In the genomic region with DNA sequence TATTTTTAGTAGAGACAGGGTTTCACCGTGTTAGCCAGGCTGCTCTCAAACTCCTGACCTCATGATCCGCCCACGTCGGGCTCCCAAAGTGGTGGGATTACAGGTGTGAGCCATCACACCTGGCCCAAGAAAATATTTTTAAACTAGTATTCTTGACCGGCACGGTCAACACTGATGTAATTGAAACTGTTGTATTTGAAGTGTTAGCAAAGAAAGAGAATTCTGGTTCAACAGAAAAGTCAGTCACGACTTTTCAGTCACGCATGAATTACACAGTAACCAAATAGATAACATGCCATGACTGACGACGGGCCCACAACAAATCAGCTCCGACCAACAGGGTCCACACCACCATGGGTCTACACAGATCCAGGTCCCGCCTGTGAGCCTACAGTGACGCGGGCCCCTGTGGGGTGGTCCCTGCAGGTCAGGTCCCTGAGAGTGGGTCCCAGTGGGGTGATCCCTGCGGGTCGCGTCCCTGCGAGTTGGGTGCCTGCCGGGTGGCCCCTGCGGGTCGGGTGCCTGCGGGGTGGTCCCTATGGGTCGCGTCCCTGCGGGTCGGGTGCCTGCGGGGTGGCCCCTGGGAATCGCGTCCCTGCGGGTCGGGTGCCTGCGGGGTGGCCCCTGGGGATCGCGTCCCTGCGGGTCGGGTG, we compare ENCODE assay signal across 8 cellular contexts. TPM values are rescaled to one million over a fixed set of nuclear protein-coding genes. Genes with fewer than 3 reads are reported as not detected.
DNase-seq lines count a peak whose midpoint lies in the region; ATAC-seq and TF ChIP-seq lines count a peak whose summit lies in the region.

No MANE protein-coding gene starts in this region.

- no peaks in the 10 kb centered on the region for H3K27me3 ChIP-seq in lung (ENCODE audit: control insufficient read depth, insufficient read depth)
- no peaks in the 10 kb centered on the region for H3K27me3 ChIP-seq in transverse colon

- WGBS in lung, 2 donors, result 13 to 26% methylated on average over 24 to 36 of the region's 36 CpGs
- 23 to 40% methylated on average over 4 to 17 of the region's 36 CpGs for WGBS in transverse colon (ENCODE audit: low coverage in 1 of 2), 2 donors

- H3K36me3 ChIP-seq in lung (ENCODE audit: control insufficient read depth in 2 of 2, insufficient read depth in 2 of 2, low read length in 2 of 2), result no peaks in the 10 kb centered on the region
- H3K36me3 ChIP-seq in transverse colon, result no peaks in the 10 kb centered on the region

- ATAC-seq in lung (ENCODE audit: insufficient read depth, low FRiP score) (no peak), HG03432 (IDR thresholded peaks at IDR 0.05; ENCODE audit: unreplicated experiment) (no peak)

- no peaks in the 10 kb centered on the region for H3K27me3 Mint-ChIP-seq in chondrocyte (ENCODE audit: low read depth)

- H3K27ac Mint-ChIP-seq in chondrocyte (ENCODE audit: unreplicated experiment), result peak overlapping the region; percentile 92

- H3K4me3 ChIP-seq in lung (peak overlapping the region; percentile 97), transverse colon (peak overlapping the region; percentile 78 to 97 (median 94))

- DNase-seq in NCI-H82 (lab: John Stamatoyannopoulos, UW), result peak; percentile 42
- DNase-seq in NCI-H82 treated with DMSO at 0.1 percent for 48 hours (lab: John Stamatoyannopoulos, UW; ENCODE audit: unreplicated experiment), result no peak
- DNase-seq in RPMI8226, result peak; percentile 15
- DNase-seq in chondrocyte (ENCODE audit: low spot score), result peak; percentile 83
- DNase-seq in lung (ENCODE audit: low spot score), result no peak
- DNase-seq in transverse colon, result peak; percentile 27
- no peak for DNase-seq in SHP77 (lab: John Stamatoyannopoulos, UW)

- H3K27ac ChIP-seq in lung (ENCODE audit: low read depth in 1 of 2, low read length in 1 of 2) (peak overlapping the region; percentile 99 to 100), transverse colon (peak overlapping the region; percentile 93 to 100 (median 98))

- no peak for TF ChIP-seq CTCF in chondrocyte (IDR thresholded peaks at IDR 0.05)
- no peak for TF ChIP-seq CTCF in lung (IDR thresholded peaks at IDR 0.05; ENCODE audit: control extremely low read depth, extremely low read depth)
- TF ChIP-seq CTCF in transverse colon (IDR thresholded peaks at IDR 0.05), result no peak

- no peak for TF ChIP-seq POLR2A in transverse colon (IDR thresholded peaks at IDR 0.05)

- no peaks in the 10 kb centered on the region for H3K36me3 Mint-ChIP-seq in chondrocyte (ENCODE audit: low read depth)

- H3K9me3 ChIP-seq in lung (ENCODE audit: control insufficient read depth in 2 of 2, insufficient read depth in 1 of 2, low read length in 1 of 2) (no peaks in the 10 kb centered on the region), transverse colon (no peaks in the 10 kb centered on the region)

- in situ Hi-C loops in transverse colon (cut with MboI; ENCODE audit: low pct_ligation_motif_present in 1 of 4, low pct_unique_long_range_greater_than_20kb in 1 of 4, low sequenced_read_pairs in 3 of 4), result loop anchor here in 1 of 4 donors (25.0 kb wide), 1 partner anchor 89 kb away; the partner anchor contains the start of genes PTK6 and SRMS

- no peaks in the 10 kb centered on the region for H3K9me3 Mint-ChIP-seq in chondrocyte (ENCODE audit: low read depth)

- TF ChIP-seq EP300 in transverse colon (IDR thresholded peaks at IDR 0.05; ENCODE audit: low read depth), result no peak

- peak overlapping the region; percentile 65 for H3K4me3 Mint-ChIP-seq in chondrocyte (ENCODE audit: unreplicated experiment)

- peaks cover 18% of the 10 kb centered on the region for H3K4me1 Mint-ChIP-seq in chondrocyte (ENCODE audit: low read depth)

- H3K4me1 ChIP-seq in lung (ENCODE audit: control insufficient read depth in 2 of 2, insufficient read depth in 2 of 2, low read length in 2 of 2) (peaks cover 0 to 2% of the 10 kb centered on the region in 2 donors), transverse colon (peaks cover 8 to 27% (median 15%) of the 10 kb centered on the region in 4 donors)

- intact Hi-C loops in transverse colon (cut with DNase I; ENCODE audit: low total_unique reads), result no loop called here

RNA-seq across cellular contexts. Expression of gene GMEB2, which starts 1.0 kb away (rescaled TPM):
- total RNA-seq in chondrocyte (7.8 to 8.5 TPM (median 7.9 TPM) in 3 replicates), lung (10 to 100 TPM in 1 of 2 donors, 1 to 10 TPM in 1; 7.6 to 12.9 TPM), transverse colon (10 to 100 TPM in 3 of 4 donors, 1 to 10 TPM in 1; 9.0 to 20.3 (median 13.5) TPM)
- 10 to 100 TPM in 1 of 2 donors, 1 to 10 TPM in 1; 9.0 to 11.6 TPM for polyA plus RNA-seq in lung

RNA-seq across cellular contexts. Expression of gene STMN3, which starts 27.3 kb away (rescaled TPM):
- total RNA-seq in chondrocyte (7.8 to 15.0 TPM (median 7.8 TPM) in 3 replicates), lung (10 to 100 TPM; 15.8 to 18.2 TPM), transverse colon (1 to 10 TPM in 3 of 4 donors, under 1 TPM in 1; 0.75 to 7.1 (median 4.4) TPM)
- 10 to 100 TPM; 13.6 to 20.9 TPM for polyA plus RNA-seq in lung

RNA-seq across cellular contexts. Expression of gene RTEL1, which starts 32.2 kb away (rescaled TPM):
- total RNA-seq in chondrocyte (20.4 to 45.3 TPM (median 21.9 TPM) in 3 replicates), lung (10 to 100 TPM; 19.7 to 45.8 TPM), transverse colon (10 to 100 TPM; 18.8 to 84.9 (median 24.1) TPM)
- 10 to 100 TPM; 12.4 to 15.6 TPM for polyA plus RNA-seq in lung

RNA-seq across cellular contexts. Expression of gene HELZ2, which starts 51.9 kb away (rescaled TPM):
- total RNA-seq in chondrocyte, result 13.6 to 18.1 TPM (median 14.9 TPM) in 3 replicates
- total RNA-seq in lung, result 10 to 100 TPM; 24.4 to 47.2 TPM
- polyA plus RNA-seq in lung, result 10 to 100 TPM in 1 of 2 donors, 1 to 10 TPM in 1; 9.0 to 26.4 TPM
- total RNA-seq in transverse colon, result 10 to 100 TPM; 32.9 to 49.4 (median 38.8) TPM

Comparison
In these comparisons a context has a peak if more than half of its experiments do, and no peak if none do; other contexts are left out.
1. DNase-seq: peak in NCI-H82 (single experiment), RPMI8226 (single experiment), chondrocyte (single experiment) and transverse colon (single experiment); none in NCI-H82 treated with DMSO at 0.1 percent for 48 hours (single experiment), lung (single experiment) and SHP77 (0 of 2).